In genomic region chr17:3991699-3992098, GRCh38 we compare ENCODE assay signal across 2 cellular contexts. TPM values are rescaled to one million over a fixed set of nuclear protein-coding genes. Genes with fewer than 3 reads are reported as not detected.
"Had no signal": no experiment of that assay in that cellular context is flagged by ENCODE, and none has a peak within 500 bp of the region (broad histone marks: within the 10 kb centered on the region; RNA-seq: fewer than 3 reads in every experiment).

No MANE protein-coding gene starts in this region.

RNA-seq across cellular contexts. Expression of gene ATP2A3, which starts 27.5 kb away (rescaled TPM):
- total RNA-seq: osteocyte had no signal
- polyA plus RNA-seq: neural cell had no signal
